1 cellular context compared by ENCODE assay signal in the genomic region with DNA sequence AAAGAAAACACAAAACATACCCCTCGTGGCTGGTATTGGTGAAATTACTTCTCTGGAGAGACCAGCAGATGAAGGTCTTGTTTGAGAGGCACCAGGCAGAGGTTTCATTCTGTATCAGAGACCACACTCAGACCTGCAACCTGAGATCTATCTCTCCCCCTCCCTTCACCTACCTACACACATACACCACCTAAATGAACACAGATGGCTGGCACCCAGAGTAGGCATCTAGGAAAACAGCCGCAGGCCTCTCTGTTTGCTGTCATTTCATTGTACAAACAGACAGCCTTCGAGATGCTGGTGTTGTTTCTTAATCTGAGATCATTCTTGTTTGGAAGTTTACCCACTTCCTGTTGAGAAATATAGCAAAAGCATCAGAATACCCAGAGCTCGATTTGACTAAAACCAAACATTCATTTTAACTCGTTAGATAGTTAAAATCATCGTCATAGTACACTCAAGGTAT.
TF ChIP-seq lines count a peak whose summit lies in the region.

No MANE protein-coding gene starts in this region.

TF ChIP-seq in H1, 55 proteins besides CTCF, POLR2A, EP300 and RAD21 (continued from another document):
- TF ChIP-seq PHF8 (conservative IDR thresholded peaks at IDR 0.05; ENCODE audit: low read depth, low read length) (no peak), SP4 (IDR thresholded peaks at IDR 0.05; ENCODE audit: low read length) (no peak), MAFK (IDR thresholded peaks at IDR 0.05; ENCODE audit: low read depth, low read length) (no peak), EGR1 (IDR thresholded peaks at IDR 0.05; ENCODE audit: borderline replicate concordance, low read depth, low read length) (no peak)
